30 cellular contexts compared by ENCODE assay signal in the genomic region with DNA sequence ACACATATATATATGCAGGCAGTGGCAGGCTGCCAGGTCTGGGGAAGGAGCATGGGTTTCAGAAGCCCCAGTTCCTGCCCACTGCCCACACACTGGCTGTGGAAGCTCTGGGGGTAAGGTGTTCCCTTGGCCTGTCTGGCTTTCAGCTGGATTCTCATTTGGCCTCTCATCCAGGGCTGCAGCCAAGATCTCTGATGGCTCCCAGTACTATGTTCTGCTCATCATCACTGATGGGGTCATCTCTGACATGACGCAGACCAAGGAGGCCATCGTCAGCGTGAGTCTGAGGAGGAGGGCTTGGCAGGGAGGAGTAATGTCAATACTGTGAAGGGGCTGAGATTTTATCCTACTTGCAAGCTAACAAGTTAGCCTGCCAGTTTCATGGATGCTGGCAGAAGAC. TPM values are rescaled to one million over a fixed set of nuclear protein-coding genes. Genes with fewer than 3 reads are reported as not detected.
"Had no signal": no experiment of that assay in that cellular context is flagged by ENCODE, and none has a peak within 500 bp of the region (broad histone marks: within the 10 kb centered on the region; RNA-seq: fewer than 3 reads in every experiment).

No MANE protein-coding gene starts in this region.

- H3K36me3 Mint-ChIP-seq: activated CD4-positive, alpha-beta memory T cell treated with anti-CD3 and anti-CD28 coated beads for 36 hours; activated CD8-positive, alpha-beta memory T cell treated with anti-CD3 and anti-CD28 coated beads, Interleukin-2, amount 10 ng/mL, durations not matched to agents 7 days and 5 days; activated naive CD4-positive, alpha-beta T cell treated with anti-CD3 and anti-CD28 coated beads, Interleukin-2, amount 50 U/mL, for 24 hours; activated naive CD8-positive, alpha-beta T cell treated with anti-CD3 and anti-CD28 coated beads, Interleukin-2, amount 10 ng/mL, durations not matched to agents 7 days and 5 days; brain had no signal

- H3K4me3 ChIP-seq: ascending aorta, breast epithelium, cardiac muscle cell, colonic mucosa, esophagus squamous epithelium had no signal

- ATAC-seq: activated CD4-positive, alpha-beta T cell treated with anti-CD3 and anti-CD28 coated beads for 36 hours; activated CD8-positive, alpha-beta memory T cell treated with anti-CD3 and anti-CD28 coated beads, Interleukin-2, amount 10 ng/mL, durations not matched to agents 7 days and 5 days; activated CD8-positive, alpha-beta T cell treated with anti-CD3 and anti-CD28 coated beads, Interleukin-2, amount 10 ng/mL, durations not matched to agents 7 days and 5 days; activated T-helper 17 cell treated with anti-CD3 and anti-CD28 coated beads, Interleukin-2, amount 50 U/mL, for 72 hours had no signal

- H3K27me3 Mint-ChIP-seq: activated CD4-positive, alpha-beta memory T cell treated with anti-CD3 and anti-CD28 coated beads for 36 hours; activated CD4-positive, alpha-beta T cell treated with anti-CD3 and anti-CD28 coated beads for 36 hours; activated CD4-positive, alpha-beta T cell treated with anti-CD3 and anti-CD28 coated beads, Interleukin-2, amount 10 ng/mL, durations not matched to agents 24 days and 14 days; activated CD8-positive, alpha-beta memory T cell treated with anti-CD3 and anti-CD28 coated beads, Interleukin-2, amount 10 ng/mL, durations not matched to agents 7 days and 5 days; activated naive CD4-positive, alpha-beta T cell treated with anti-CD3 and anti-CD28 coated beads, Interleukin-2, amount 50 U/mL, for 24 hours; activated T-helper 17 cell treated with anti-CD3 and anti-CD28 coated beads, Interleukin-2, amount 50 U/mL, for 72 hours had no signal

- H3K9me3 Mint-ChIP-seq: activated CD4-positive, alpha-beta memory T cell treated with anti-CD3 and anti-CD28 coated beads for 36 hours; activated CD4-positive, alpha-beta T cell treated with anti-CD3 and anti-CD28 coated beads, Interleukin-2, amount 10 ng/mL, durations not matched to agents 24 days and 14 days; activated naive CD4-positive, alpha-beta T cell treated with anti-CD3 and anti-CD28 coated beads, Interleukin-2, amount 50 U/mL, for 24 hours; activated naive CD8-positive, alpha-beta T cell treated with anti-CD3 and anti-CD28 coated beads, Interleukin-2, amount 10 ng/mL, durations not matched to agents 7 days and 5 days; activated T-helper 17 cell treated with anti-CD3 and anti-CD28 coated beads, Interleukin-2, amount 50 U/mL, for 72 hours; brain had no signal

- DNase-seq: activated CD4-positive, alpha-beta memory T cell treated with anti-CD3 and anti-CD28 coated beads for 36 hours; activated CD4-positive, alpha-beta T cell treated with anti-CD3 and anti-CD28 coated beads for 36 hours; activated CD4-positive, alpha-beta T cell treated with anti-CD3 and anti-CD28 coated beads, Interleukin-2, amount 10 ng/mL, durations not matched to agents 24 days and 14 days; activated CD4-positive, CD25-positive, alpha-beta regulatory T cell; activated CD4-positive, CD25-positive, alpha-beta regulatory T cell treated with anti-CD3 and anti-CD28 coated beads, Interleukin-2, amount 50 U/mL, for 72 hours; activated CD8-positive, alpha-beta memory T cell treated with anti-CD3 and anti-CD28 coated beads, Interleukin-2, amount 10 ng/mL, durations not matched to agents 7 days and 5 days; activated CD8-positive, alpha-beta memory T cell treated with anti-CD3 and anti-CD28 coated beads, Interleukin-2, amount 50 U/mL, for 4 hours; activated CD8-positive, alpha-beta T cell treated with anti-CD3 and anti-CD28 coated beads, Interleukin-2, amount 10 ng/mL, durations not matched to agents 7 days and 5 days; activated effector memory CD4-positive, alpha-beta T cell treated with Interleukin-2 at 50 U/mL for 16 hours; activated gamma-delta T cell treated with Interleukin-2 at 50 U/mL for 16 hours; activated naive CD4-positive, alpha-beta T cell treated with Interleukin-2 at 50 U/mL for 16 hours; activated naive CD8-positive, alpha-beta T cell treated with anti-CD3 and anti-CD28 coated beads, Interleukin-2, amount 10 ng/mL, durations not matched to agents 7 days and 5 days; activated T-cell treated with anti-CD3 and anti-CD28 coated beads, Interleukin-2, amount 50 U/mL, for 1 hour; central memory CD4-positive, alpha-beta T cell; cerebellar nuclear complex; colonic mucosa; effector CD8-positive, alpha-beta T cell; esophagus squamous epithelium; foreskin fibroblast; head of caudate nucleus; T-helper 2 cell had no signal

- H3K27ac Mint-ChIP-seq: activated CD4-positive, alpha-beta memory T cell treated with anti-CD3 and anti-CD28 coated beads for 36 hours; activated CD4-positive, alpha-beta T cell treated with anti-CD3 and anti-CD28 coated beads for 36 hours; activated CD4-positive, alpha-beta T cell treated with anti-CD3 and anti-CD28 coated beads, Interleukin-2, amount 10 ng/mL, durations not matched to agents 24 days and 14 days; activated CD8-positive, alpha-beta memory T cell treated with anti-CD3 and anti-CD28 coated beads, Interleukin-2, amount 10 ng/mL, durations not matched to agents 7 days and 5 days; activated CD8-positive, alpha-beta T cell treated with anti-CD3 and anti-CD28 coated beads, Interleukin-2, amount 10 ng/mL, durations not matched to agents 7 days and 5 days; activated naive CD4-positive, alpha-beta T cell treated with anti-CD3 and anti-CD28 coated beads, Interleukin-2, amount 50 U/mL, for 24 hours; activated T-helper 17 cell treated with anti-CD3 and anti-CD28 coated beads, Interleukin-2, amount 50 U/mL, for 72 hours had no signal

- H3K4me3 Mint-ChIP-seq: activated CD4-positive, alpha-beta memory T cell treated with anti-CD3 and anti-CD28 coated beads for 36 hours; activated CD4-positive, alpha-beta T cell treated with anti-CD3 and anti-CD28 coated beads for 36 hours; activated CD8-positive, alpha-beta memory T cell treated with anti-CD3 and anti-CD28 coated beads, Interleukin-2, amount 10 ng/mL, durations not matched to agents 7 days and 5 days; activated CD8-positive, alpha-beta T cell treated with anti-CD3 and anti-CD28 coated beads, Interleukin-2, amount 10 ng/mL, durations not matched to agents 7 days and 5 days; activated naive CD4-positive, alpha-beta T cell treated with anti-CD3 and anti-CD28 coated beads, Interleukin-2, amount 50 U/mL, for 24 hours had no signal

RNA-seq across cellular contexts. Expression of a gene that starts 22.1 kb away (rescaled TPM):
- total RNA-seq: activated CD4-positive, alpha-beta memory T cell treated with anti-CD3 and anti-CD28 coated beads for 36 hours; activated CD4-positive, alpha-beta T cell treated with anti-CD3 and anti-CD28 coated beads, Interleukin-2, amount 10 ng/mL, durations not matched to agents 24 days and 14 days; activated CD8-positive, alpha-beta memory T cell treated with anti-CD3 and anti-CD28 coated beads, Interleukin-2, amount 10 ng/mL, durations not matched to agents 7 days and 5 days; activated CD8-positive, alpha-beta T cell treated with anti-CD3 and anti-CD28 coated beads, Interleukin-2, amount 10 ng/mL, durations not matched to agents 7 days and 5 days; ascending aorta; breast epithelium; cardiac muscle cell; colonic mucosa; dermis microvascular lymphatic vessel endothelial cell; endothelial cell of umbilical vein; esophagus squamous epithelium had no signal
- polyA plus RNA-seq: endothelial cell of umbilical vein, fibroblast of lung had no signal
